Comparison of ENCODE assay signal across 7 cellular contexts in the genomic region with DNA sequence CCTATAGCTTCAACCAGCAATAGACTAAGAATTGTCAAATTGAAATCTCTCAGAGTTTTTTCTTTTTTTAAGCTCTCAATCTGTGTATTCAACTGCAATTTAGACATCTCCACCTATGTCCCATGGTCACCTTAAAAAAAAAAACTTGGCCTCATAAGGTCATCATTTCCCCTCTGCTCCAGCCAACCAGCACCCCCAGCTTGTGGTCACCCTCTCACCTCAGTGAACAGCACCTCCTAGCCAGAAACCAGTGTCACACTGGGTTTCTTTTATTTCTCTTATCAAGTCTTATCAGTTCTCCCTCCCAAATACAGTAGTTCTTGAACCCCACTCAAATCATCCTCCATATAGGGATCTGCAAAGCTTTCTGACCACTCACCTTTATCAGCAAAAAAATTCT. TPM values are rescaled to one million over a fixed set of nuclear protein-coding genes. Genes with fewer than 3 reads are reported as not detected.
DNase-seq lines count a peak whose midpoint lies in the region; ATAC-seq, FAIRE-seq and TF ChIP-seq lines count a peak whose summit lies in the region.

No MANE protein-coding gene starts in this region.

- H3K36me3 ChIP-seq in fibroblast of lung (ENCODE audit: control insufficient read depth, insufficient read depth, low read length): peaks cover 2% of the 10 kb centered on the region
- peaks cover 41% of the 10 kb centered on the region for H3K36me3 ChIP-seq in skeletal muscle satellite cell (ENCODE audit: insufficient read depth, low read length)

- ATAC-seq in GM21423 (IDR thresholded peaks at IDR 0.05; ENCODE audit: unreplicated experiment): no peak

- H3K9me3 ChIP-seq in fibroblast of lung (ENCODE audit: control insufficient read depth, insufficient read depth, low read depth, low read length) (no peaks in the 10 kb centered on the region), skeletal muscle satellite cell (replicated peaks; ENCODE audit: low read length) (no peaks in the 10 kb centered on the region)

- H3K9ac ChIP-seq in fibroblast of lung (ENCODE audit: insufficient read depth, low read length) (no peak overlapping the region), skeletal muscle satellite cell (ENCODE audit: low read depth, low read length) (peak overlapping the region; percentile 95)

- no peak overlapping the region for H2AFZ ChIP-seq in fibroblast of lung (ENCODE audit: low read length)

- H3K27ac ChIP-seq in VCaP: peak overlapping the region; percentile 94
- no peak overlapping the region for H3K27ac ChIP-seq in fibroblast of lung (ENCODE audit: insufficient read depth, low read length)

- peak; percentile 80 for FAIRE-seq in GM19239 (lab: Jason Lieb, UNC)

- H4K20me1 ChIP-seq in fibroblast of lung (ENCODE audit: control insufficient read depth, extremely low read depth, insufficient read depth, low read length): peaks cover 17% of the 10 kb centered on the region

- H3K4me1 ChIP-seq in fibroblast of lung (ENCODE audit: control insufficient read depth, extremely low read depth, insufficient read depth, low read length) (peaks cover 13% of the 10 kb centered on the region), skeletal muscle satellite cell (ENCODE audit: control insufficient read depth, insufficient read depth, low read length) (peaks cover 57% of the 10 kb centered on the region)

- TF ChIP-seq CTCF in VCaP (conservative IDR thresholded peaks at IDR 0.05) (no peak), fibroblast of lung (conservative IDR thresholded peaks at IDR 0.05 in 1 of 2, IDR thresholded peaks at IDR 0.05 in 1 of 2; ENCODE audit: low read depth in 1 of 2, low read length in 2 of 2) (no peak)

- peak overlapping the region; percentile 84 for H3K4me2 ChIP-seq in fibroblast of lung (ENCODE audit: extremely low read depth, insufficient read depth, low read length)
- peak overlapping the region; percentile 79 for H3K4me2 ChIP-seq in skeletal muscle satellite cell (ENCODE audit: low read length)

- H3K4me3 ChIP-seq in fibroblast of lung (replicated peaks in 1 of 4; ENCODE audit: control extremely low read depth in 1 of 4, insufficient read depth in 1 of 4, low read depth in 3 of 4, low read length in 4 of 4): peak overlapping the region; percentile 77 to 99 (median 82)
- H3K4me3 ChIP-seq in skeletal muscle satellite cell (ENCODE audit: low read length): peak overlapping the region; percentile 78

- in situ Hi-C loops in ACHN (cut with HindIII; ENCODE audit: low pct_ligation_motif_present, low pct_unique_long_range_greater_than_20kb, low sequenced_read_pairs): no loop called here

- H3K79me2 ChIP-seq in fibroblast of lung (ENCODE audit: control insufficient read depth, insufficient read depth, low read length): peaks cover 95% of the 10 kb centered on the region

- DNase-seq in GM19239 (ENCODE audit: insufficient read length, low spot score) (no peak), fibroblast of lung (ENCODE audit: low read depth in 2 of 2) (no peak), NCI-H1930 (lab: John Stamatoyannopoulos, UW) (no peak), ACHN (no peak)

- H3K27me3 ChIP-seq in fibroblast of lung (ENCODE audit: control insufficient read depth, insufficient read depth, low read length): no peaks in the 10 kb centered on the region
- no peaks in the 10 kb centered on the region for H3K27me3 ChIP-seq in skeletal muscle satellite cell (ENCODE audit: control insufficient read depth, insufficient read depth, low read length)

RNA-seq across cellular contexts. Expression of a gene that starts 4.0 kb away (rescaled TPM):
- 2,456 and 2,693 TPM in 2 replicates for total RNA-seq in fibroblast of lung
- polyA plus RNA-seq in fibroblast of lung: 1,736 and 3,450 TPM in 2 replicates
- polyA plus RNA-seq in fibroblast of lung (2012): 1,173 and 2,065 TPM in 2 replicates
- 137 and 176 TPM in 2 replicates for polyA minus RNA-seq in fibroblast of lung (ENCODE audit: low replicate concordance)
- total RNA-seq in skeletal muscle satellite cell (2012; rRNA removed): 1,153 and 1,263 TPM in 2 replicates
